Comparison of ENCODE assay signal across 16 cellular contexts in genomic region chr1:154429841-154430611, GRCh38. TPM values are rescaled to one million over a fixed set of nuclear protein-coding genes. Genes with fewer than 3 reads are reported as not detected.
DNase-seq lines count a peak whose midpoint lies in the region; ATAC-seq and TF ChIP-seq lines count a peak whose summit lies in the region.
"Had no signal": no experiment of that assay in that cellular context is flagged by ENCODE, and none has a peak within 500 bp of the region (broad histone marks: within the 10 kb centered on the region; RNA-seq: fewer than 3 reads in every experiment).

No MANE protein-coding gene starts in this region.

- ATAC-seq in GM21515 (IDR thresholded peaks at IDR 0.05; ENCODE audit: unreplicated experiment): no peak
- ATAC-seq: activated CD8-positive, alpha-beta T cell treated with anti-CD3 and anti-CD28 coated beads, Interleukin-2, amount 10 ng/mL, durations not matched to agents 7 days and 5 days had no signal

- peak overlapping the region; percentile 100 for H3K27ac ChIP-seq in C4-2B
- H3K27ac ChIP-seq in osteoblast (ENCODE audit: low read depth, low read length): peak overlapping the region; percentile 62
- H3K27ac ChIP-seq in tibial artery: no peak overlapping the region
- H3K27ac ChIP-seq: KMS-11, thoracic aorta had no signal

- no peaks in the 10 kb centered on the region for H3K9me3 ChIP-seq in osteoblast (ENCODE audit: low read depth, low read length)
- H3K9me3 ChIP-seq in HAP-1: no peaks in the 10 kb centered on the region
- no peaks in the 10 kb centered on the region for H3K9me3 ChIP-seq in tibial artery
- H3K9me3 ChIP-seq: thoracic aorta had no signal

- H3K27me3 ChIP-seq in osteoblast (ENCODE audit: insufficient read depth, low read length): no peaks in the 10 kb centered on the region
- H3K27me3 ChIP-seq in HAP-1 (ENCODE audit: low read depth): no peaks in the 10 kb centered on the region
- no peaks in the 10 kb centered on the region for H3K27me3 ChIP-seq in tibial artery

- peaks cover 26% of the 10 kb centered on the region for H3K4me1 ChIP-seq in osteoblast (ENCODE audit: insufficient read depth, low read length)
- H3K4me1 ChIP-seq in HAP-1: peaks cover 4% of the 10 kb centered on the region; the same call in 1 of the 2 replicates
- H3K4me1 ChIP-seq in tibial artery: peaks cover 0 to 63% (median 42%) of the 10 kb centered on the region in 4 donors

- in situ Hi-C loops in HAP-1 (cut with MboI; ENCODE audit: low sequenced_read_pairs): no loop called here

- H2AFZ ChIP-seq in osteoblast (ENCODE audit: low read length): no peak overlapping the region

- DNase-seq in LNCaP clone FGC (ENCODE audit: low read depth): peak; percentile 92
- no peak for DNase-seq in epithelial cell of proximal tubule (ENCODE audit: low read depth)
- no peak for DNase-seq in osteoblast (ENCODE audit: insufficient read length, low spot score, missing footprints)
- DNase-seq in NCI-H1048 (lab: John Stamatoyannopoulos, UW): no peak
- DNase-seq in HAP-1 (ENCODE audit: low spot score in 2 of 2): no peak
- no peak for DNase-seq in tibial artery
- DNase-seq: activated CD8-positive, alpha-beta T cell treated with anti-CD3 and anti-CD28 coated beads, Interleukin-2, amount 10 ng/mL, durations not matched to agents 7 days and 5 days; activated naive CD4-positive, alpha-beta T cell treated with Interleukin-2 at 50 U/mL for 16 hours; DMS79; glutamatergic neuron; NCI-H1930; stimulated activated CD4-positive, alpha-beta T cell treated with anti-CD3 and anti-CD28 coated beads, Interleukin-12 subunit alpha, Interleukin-12 subunit beta, amount 100 ng/mL, for 4 hours had no signal

- H3K4me3 ChIP-seq in LNCaP clone FGC (ENCODE audit: low read depth, low read length): no peak overlapping the region
- H3K4me3 ChIP-seq in epithelial cell of proximal tubule (ENCODE audit: low read depth, low read length): peak overlapping the region; percentile 67
- no peak overlapping the region for H3K4me3 ChIP-seq in osteoblast (ENCODE audit: insufficient read depth, low read length)
- no peak overlapping the region for H3K4me3 ChIP-seq in HAP-1
- no peak overlapping the region for H3K4me3 ChIP-seq in tibial artery
- H3K4me3 ChIP-seq: thoracic aorta had no signal

- H3K79me2 ChIP-seq in osteoblast (ENCODE audit: insufficient read depth, low read length): peaks cover 4% of the 10 kb centered on the region

- intact Hi-C loops in tibial artery (cut with DNase I; ENCODE audit: low total_unique reads): no loop called here

- no peak overlapping the region for H3K4me2 ChIP-seq in osteoblast (ENCODE audit: insufficient read depth, low read length)
- H3K4me2 ChIP-seq: KMS-11 had no signal

- H3K36me3 ChIP-seq in osteoblast (ENCODE audit: insufficient read depth, low read length) (no peaks in the 10 kb centered on the region), HAP-1 (replicated peaks) (no peaks in the 10 kb centered on the region), tibial artery (peaks cover 0 to 27% (median 12%) of the 10 kb centered on the region in 3 donors)
- H3K36me3 ChIP-seq: thoracic aorta had no signal

- TF ChIP-seq CTCF in C4-2B (conservative IDR thresholded peaks at IDR 0.05): no peak
- no peak for TF ChIP-seq CTCF in LNCaP clone FGC (IDR thresholded peaks at IDR 0.05; ENCODE audit: control insufficient read depth, extremely low read depth, insufficient read depth)
- TF ChIP-seq CTCF in epithelial cell of proximal tubule (conservative IDR thresholded peaks at IDR 0.05; ENCODE audit: low read depth, low read length): no peak
- TF ChIP-seq CTCF in osteoblast (IDR thresholded peaks at IDR 0.05; ENCODE audit: extremely low read depth, low read depth, low read length): no peak
- TF ChIP-seq CTCF in tibial artery (IDR thresholded peaks at IDR 0.05): no peak

- no peaks in the 10 kb centered on the region for H4K20me1 ChIP-seq in osteoblast (ENCODE audit: insufficient read depth, low read length)

RNA-seq across cellular contexts. Expression of gene IL6R, which starts 24.9 kb away (rescaled TPM):
- total RNA-seq in epithelial cell of proximal tubule (9.5 and 14.5 TPM in 2 replicates), osteoblast (5.3 and 8.0 TPM in 2 replicates)

Comparison
In these comparisons a context has a peak if more than half of its experiments do, and no peak if none do; other contexts are left out.
1. H3K27ac ChIP-seq: peak in C4-2B (single experiment) and osteoblast (single experiment); none in tibial artery (0 of 2).